In genomic region chr4:76747613-76748012, GRCh38 we compare ENCODE assay signal across 38 cellular contexts.
DNase-seq lines count a peak whose midpoint lies in the region; ATAC-seq, FAIRE-seq and TF ChIP-seq lines count a peak whose summit lies in the region.
"Had no signal": no experiment of that assay in that cellular context is flagged by ENCODE, and none has a peak within 500 bp of the region (broad histone marks: within the 10 kb centered on the region; RNA-seq: fewer than 3 reads in every experiment).

No MANE protein-coding gene starts in this region.

- peak; percentile 14 for FAIRE-seq in GM19239 (lab: Jason Lieb, UNC)
- FAIRE-seq: HTR-8/SVneo, TTC549 had no signal

- DNase-seq in EH (ENCODE audit: low read depth) (peak; percentile 92), GM19239 (ENCODE audit: insufficient read length, low spot score) (no peak), mesothelial cell of epicardium (ENCODE audit: low spot score in 2 of 2, unreplicated experiment in 2 of 2) (no peak)
- DNase-seq in activated CD8-positive, alpha-beta T cell treated with anti-CD3 and anti-CD28 coated beads, Interleukin-2, amount 10 ng/mL, durations not matched to agents 7 days and 5 days: no peak
- DNase-seq: activated CD4-positive, alpha-beta T cell treated with anti-CD3 and anti-CD28 coated beads, Interleukin-2, amount 50 U/mL, for 4 hours; activated naive CD4-positive, alpha-beta T cell treated with Interleukin-2 at 50 U/mL for 16 hours; activated T-cell treated with anti-CD3 and anti-CD28 coated beads, Interleukin-2, amount 50 U/mL, for 48 hours; adrenal gland; Caco-2; cerebellar nuclear complex; dermis blood vessel endothelial cell; DMS53; endodermal cell; foreskin melanocyte; GDM1; heart left ventricle; islet precursor cell; KBM-7; MG63; naive thymus-derived CD8-positive, alpha-beta T cell; NCI-H1436; NCI-H2081 treated with DMSO at 0.1 percent for 48 hours; nucleus accumbens; PC-3; stimulated activated CD4-positive, alpha-beta T cell treated with anti-CD3 and anti-CD28 coated beads, Interleukin-4, amount 100 ng/mL, for 24 hours; thyroid gland had no signal

- H3K4me1 Mint-ChIP-seq in mesothelial cell of epicardium: peaks cover 36% of the 10 kb centered on the region
- no peaks in the 10 kb centered on the region for H3K4me1 Mint-ChIP-seq in activated CD8-positive, alpha-beta T cell treated with anti-CD3 and anti-CD28 coated beads, Interleukin-2, amount 10 ng/mL, durations not matched to agents 7 days and 5 days (ENCODE audit: low read depth)
- H3K4me1 Mint-ChIP-seq: CD14-positive monocyte had no signal

- CTCF ChIA-PET in activated CD8-positive, alpha-beta T cell treated with anti-CD3 and anti-CD28 coated beads, Interleukin-2, amount 10 ng/mL, durations not matched to agents 7 days and 5 days (lab: Charles Lee): interaction anchor here (1.1 kb wide), 1 partner anchor 237 kb away, joined by 5 read pairs; no protein-coding TSS in a partner anchor

- H3K27ac Mint-ChIP-seq in mesothelial cell of epicardium: peak overlapping the region; percentile 31
- no peak overlapping the region for H3K27ac Mint-ChIP-seq in activated CD8-positive, alpha-beta T cell treated with anti-CD3 and anti-CD28 coated beads, Interleukin-2, amount 10 ng/mL, durations not matched to agents 7 days and 5 days
- H3K27ac Mint-ChIP-seq: CD14-positive monocyte; endodermal cell; GM23338; naive thymus-derived CD8-positive, alpha-beta T cell; T-helper 1 cell treated with Interleukin-12 subunit alpha and Interleukin-12 subunit beta and Interleukin-4 antibody, amounts not matched to agents 30 μg/mL and 1 μg/mL, for 36 hours had no signal

- no peak overlapping the region for H3K4me3 Mint-ChIP-seq in mesothelial cell of epicardium
- H3K4me3 Mint-ChIP-seq in activated CD8-positive, alpha-beta T cell treated with anti-CD3 and anti-CD28 coated beads, Interleukin-2, amount 10 ng/mL, durations not matched to agents 7 days and 5 days: no peak overlapping the region
- H3K4me3 Mint-ChIP-seq: brain; CD14-positive monocyte; endodermal cell; GM23338; naive thymus-derived CD8-positive, alpha-beta T cell; T-helper 1 cell treated with Interleukin-12 subunit alpha and Interleukin-12 subunit beta and Interleukin-4 antibody, amounts not matched to agents 30 μg/mL and 1 μg/mL, for 36 hours had no signal

- H3K36me3 Mint-ChIP-seq in mesothelial cell of epicardium: peaks cover 16% of the 10 kb centered on the region
- no peaks in the 10 kb centered on the region for H3K36me3 Mint-ChIP-seq in activated CD8-positive, alpha-beta T cell treated with anti-CD3 and anti-CD28 coated beads, Interleukin-2, amount 10 ng/mL, durations not matched to agents 7 days and 5 days (ENCODE audit: low read depth)
- H3K36me3 Mint-ChIP-seq: CD14-positive monocyte had no signal

- POLR2A ChIA-PET in activated CD8-positive, alpha-beta T cell treated with anti-CD3 and anti-CD28 coated beads, Interleukin-2, amount 10 ng/mL, durations not matched to agents 7 days and 5 days (lab: Charles Lee): no interaction called here

- peaks cover 7% of the 10 kb centered on the region for H3K9me3 Mint-ChIP-seq in mesothelial cell of epicardium
- no peaks in the 10 kb centered on the region for H3K9me3 Mint-ChIP-seq in activated CD8-positive, alpha-beta T cell treated with anti-CD3 and anti-CD28 coated beads, Interleukin-2, amount 10 ng/mL, durations not matched to agents 7 days and 5 days (ENCODE audit: insufficient read depth)

- no peak for ATAC-seq in HG02642 (IDR thresholded peaks at IDR 0.05; ENCODE audit: poor library complexity, unreplicated experiment)
- no peak for ATAC-seq in HG03460 (IDR thresholded peaks at IDR 0.05; ENCODE audit: unreplicated experiment)
- ATAC-seq in activated CD8-positive, alpha-beta T cell treated with anti-CD3 and anti-CD28 coated beads, Interleukin-2, amount 10 ng/mL, durations not matched to agents 7 days and 5 days: no peak
- ATAC-seq: activated CD4-positive, CD25-positive, alpha-beta regulatory T cell treated with anti-CD3 and anti-CD28 coated beads, Interleukin-2, amount 50 U/mL, for 24 hours; GM23338; heart left ventricle; naive thymus-derived CD8-positive, alpha-beta T cell; PC-3; sciatic nerve had no signal

- no peak for TF ChIP-seq CTCF in VCaP (conservative IDR thresholded peaks at IDR 0.05)
- no peak for TF ChIP-seq CTCF in mesothelial cell of epicardium (IDR thresholded peaks at IDR 0.05; ENCODE audit: unreplicated experiment)

- H3K27ac ChIP-seq in VCaP: 0 out of 2 replicates have a peak overlapping the region, but pooled peaks have one; percentile 0
- H3K27ac ChIP-seq: adrenal gland, heart left ventricle, SK-N-MC, thyroid gland had no signal

- H3K27me3 Mint-ChIP-seq in mesothelial cell of epicardium (ENCODE audit: low read depth): no peaks in the 10 kb centered on the region
- H3K27me3 Mint-ChIP-seq in activated CD8-positive, alpha-beta T cell treated with anti-CD3 and anti-CD28 coated beads, Interleukin-2, amount 10 ng/mL, durations not matched to agents 7 days and 5 days (ENCODE audit: low read depth): peaks cover 17% of the 10 kb centered on the region
- H3K27me3 Mint-ChIP-seq: brain had no signal
